In the genomic region with DNA sequence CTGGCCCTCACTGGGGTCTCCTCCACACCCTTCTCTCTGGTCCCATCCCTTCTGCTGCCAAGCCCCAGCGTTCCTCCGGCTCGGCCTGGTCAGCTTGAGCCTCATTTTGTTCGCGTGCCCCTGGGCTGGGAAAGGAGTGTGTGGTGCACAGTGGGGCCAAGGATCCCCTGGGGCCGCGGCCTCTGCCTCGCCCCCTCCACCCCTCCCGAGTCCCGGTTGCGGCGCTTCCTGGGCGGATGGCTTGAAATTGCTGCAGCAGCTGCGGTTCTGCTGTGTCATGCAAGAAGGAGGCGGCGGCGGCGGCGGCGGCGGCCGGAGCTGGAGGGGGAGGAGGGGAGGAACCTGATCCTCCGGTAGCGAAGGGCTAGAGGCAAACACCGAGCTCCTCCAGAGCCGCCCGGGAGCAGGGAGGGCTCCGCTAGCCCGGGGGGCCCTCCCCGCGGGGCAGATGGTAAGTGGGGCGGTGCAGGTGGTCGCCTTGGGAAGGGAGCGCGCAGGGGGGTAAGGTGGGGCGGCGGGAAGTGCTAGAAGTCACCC, we compare ENCODE assay signal across 8 cellular contexts.
DNase-seq lines count a peak whose midpoint lies in the region; ATAC-seq and TF ChIP-seq lines count a peak whose summit lies in the region.

No MANE protein-coding gene starts in this region.

- peak; percentile 81; the same call in 1 of the 2 replicates for TF ChIP-seq EP300 in Ishikawa (IDR thresholded peaks at IDR 0.05; ENCODE audit: borderline replicate concordance)

- peak overlapping the region; percentile 30 for H3K4me3 ChIP-seq in thymus (ENCODE audit: low read length)

- peak; percentile 12 for ATAC-seq in GM18867 (IDR thresholded peaks at IDR 0.05; ENCODE audit: unreplicated experiment)

- TF ChIP-seq RAD21 in Ishikawa (IDR thresholded peaks at IDR 0.05; ENCODE audit: low read depth): no peak

- H3K27me3 ChIP-seq in thymus (ENCODE audit: control insufficient read depth, insufficient read depth): peaks cover 3% of the 10 kb centered on the region

- H3K36me3 ChIP-seq in thymus (ENCODE audit: control insufficient read depth, insufficient read depth): no peaks in the 10 kb centered on the region

- DNase-seq in ACHN (peak; percentile 91), germinal center (ENCODE audit: low spot score) (peak; percentile 72), occipital lobe (lab: John Stamatoyannopoulos, UW) (peak; percentile 80)
- DNase-seq in activated naive CD4-positive, alpha-beta T cell treated with anti-CD3 and anti-CD28 coated beads, Interleukin-2, amount 50 U/mL, for 16 hours: peak; percentile 73

- no peaks in the 10 kb centered on the region for H3K9me3 ChIP-seq in thymus (ENCODE audit: control insufficient read depth)

- WGBS in thymus: 1% methylated on average over 37 of the region's 37 CpGs

- peak; percentile 52 for TF ChIP-seq POLR2A in Raji (IDR thresholded peaks at IDR 0.05; ENCODE audit: insufficient read depth, low read depth, low read length)

- in situ Hi-C loops in ACHN (cut with HindIII; ENCODE audit: low pct_ligation_motif_present, low pct_unique_long_range_greater_than_20kb, low sequenced_read_pairs): no loop called here

- H3K27ac ChIP-seq in thymus (ENCODE audit: low read depth): peak overlapping the region; percentile 53

- peaks cover 14% of the 10 kb centered on the region for H3K4me1 ChIP-seq in thymus (ENCODE audit: control insufficient read depth, insufficient read depth, low read length)

TF ChIP-seq in Ishikawa, 13 proteins besides CTCF, POLR2A, EP300 and RAD21:
- TF ChIP-seq TCF12 (IDR thresholded peaks at IDR 0.05; ENCODE audit: low read depth) (no peak), EGR1 (IDR thresholded peaks at IDR 0.05) (no peak), TAF1 (IDR thresholded peaks at IDR 0.05; ENCODE audit: low read depth) (0 out of 2 replicates have a peak, but pooled peaks have one; percentile 25), CEBPB (IDR thresholded peaks at IDR 0.05) (no peak), ZBTB7A (IDR thresholded peaks at IDR 0.05; ENCODE audit: low read depth) (peak; percentile 68; the same call in 1 of the 2 replicates), NFIC (IDR thresholded peaks at IDR 0.05) (0 out of 2 replicates have a peak, but pooled peaks have one; percentile 21), TEAD4 (IDR thresholded peaks at IDR 0.05) (peak; percentile 20; the same call in 1 of the 2 replicates), CREB1 (IDR thresholded peaks at IDR 0.05; ENCODE audit: low read depth) (no peak), FOXM1 (IDR thresholded peaks at IDR 0.05; ENCODE audit: borderline replicate concordance, low read depth) (no peak), YY1 (IDR thresholded peaks at IDR 0.05; ENCODE audit: low read depth) (no peak)
- TF ChIP-seq, protein P1, sequence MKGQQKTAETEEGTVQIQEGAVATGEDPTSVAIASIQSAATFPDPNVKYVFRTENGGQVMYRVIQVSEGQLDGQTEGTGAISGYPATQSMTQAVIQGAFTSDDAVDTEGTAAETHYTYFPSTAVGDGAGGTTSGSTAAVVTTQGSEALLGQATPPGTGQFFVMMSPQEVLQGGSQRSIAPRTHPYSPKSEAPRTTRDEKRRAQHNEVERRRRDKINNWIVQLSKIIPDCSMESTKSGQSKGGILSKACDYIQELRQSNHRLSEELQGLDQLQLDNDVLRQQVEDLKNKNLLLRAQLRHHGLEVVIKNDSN (IDR thresholded peaks at IDR 0.05): no peak
- TF ChIP-seq, protein P2, sequence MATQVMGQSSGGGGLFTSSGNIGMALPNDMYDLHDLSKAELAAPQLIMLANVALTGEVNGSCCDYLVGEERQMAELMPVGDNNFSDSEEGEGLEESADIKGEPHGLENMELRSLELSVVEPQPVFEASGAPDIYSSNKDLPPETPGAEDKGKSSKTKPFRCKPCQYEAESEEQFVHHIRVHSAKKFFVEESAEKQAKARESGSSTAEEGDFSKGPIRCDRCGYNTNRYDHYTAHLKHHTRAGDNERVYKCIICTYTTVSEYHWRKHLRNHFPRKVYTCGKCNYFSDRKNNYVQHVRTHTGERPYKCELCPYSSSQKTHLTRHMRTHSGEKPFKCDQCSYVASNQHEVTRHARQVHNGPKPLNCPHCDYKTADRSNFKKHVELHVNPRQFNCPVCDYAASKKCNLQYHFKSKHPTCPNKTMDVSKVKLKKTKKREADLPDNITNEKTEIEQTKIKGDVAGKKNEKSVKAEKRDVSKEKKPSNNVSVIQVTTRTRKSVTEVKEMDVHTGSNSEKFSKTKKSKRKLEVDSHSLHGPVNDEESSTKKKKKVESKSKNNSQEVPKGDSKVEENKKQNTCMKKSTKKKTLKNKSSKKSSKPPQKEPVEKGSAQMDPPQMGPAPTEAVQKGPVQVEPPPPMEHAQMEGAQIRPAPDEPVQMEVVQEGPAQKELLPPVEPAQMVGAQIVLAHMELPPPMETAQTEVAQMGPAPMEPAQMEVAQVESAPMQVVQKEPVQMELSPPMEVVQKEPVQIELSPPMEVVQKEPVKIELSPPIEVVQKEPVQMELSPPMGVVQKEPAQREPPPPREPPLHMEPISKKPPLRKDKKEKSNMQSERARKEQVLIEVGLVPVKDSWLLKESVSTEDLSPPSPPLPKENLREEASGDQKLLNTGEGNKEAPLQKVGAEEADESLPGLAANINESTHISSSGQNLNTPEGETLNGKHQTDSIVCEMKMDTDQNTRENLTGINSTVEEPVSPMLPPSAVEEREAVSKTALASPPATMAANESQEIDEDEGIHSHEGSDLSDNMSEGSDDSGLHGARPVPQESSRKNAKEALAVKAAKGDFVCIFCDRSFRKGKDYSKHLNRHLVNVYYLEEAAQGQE (IDR thresholded peaks at IDR 0.05; ENCODE audit: low read depth): no peak
- TF ChIP-seq, protein P3, sequence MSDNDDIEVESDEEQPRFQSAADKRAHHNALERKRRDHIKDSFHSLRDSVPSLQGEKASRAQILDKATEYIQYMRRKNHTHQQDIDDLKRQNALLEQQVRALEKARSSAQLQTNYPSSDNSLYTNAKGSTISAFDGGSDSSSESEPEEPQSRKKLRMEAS (IDR thresholded peaks at IDR 0.05): peak; percentile 48; the same call in 1 of the 2 replicates
TF ChIP-seq in Ishikawa: peak in this region for 5.

Comparison
In these comparisons a context has a peak if more than half of its experiments do, and no peak if none do; other contexts are left out.
1. Peak in every context shown above with its lines: DNase-seq, ATAC-seq, H3K4me3 ChIP-seq and H3K27ac ChIP-seq.